ENCODE assay signal across 10 cellular contexts in the genomic region with DNA sequence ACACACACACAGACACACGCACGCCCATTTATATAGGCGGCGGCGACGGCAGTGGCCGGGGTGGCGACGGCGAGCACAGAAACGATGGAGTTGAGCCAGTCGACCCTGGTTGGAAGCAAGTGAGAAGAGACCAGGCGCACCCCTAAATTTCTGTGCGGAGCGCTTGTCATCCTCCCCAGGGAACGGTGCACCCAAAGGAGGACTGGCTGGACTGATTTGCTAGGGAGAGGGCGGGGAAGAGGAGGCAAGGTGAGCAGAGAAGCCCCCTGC. TPM values are rescaled to one million over a fixed set of nuclear protein-coding genes. Genes with fewer than 3 reads are reported as not detected.
DNase-seq lines count a peak whose midpoint lies in the region; TF ChIP-seq lines count a peak whose summit lies in the region.
"Had no signal": no experiment of that assay in that cellular context is flagged by ENCODE, and none has a peak within 500 bp of the region (broad histone marks: within the 10 kb centered on the region; RNA-seq: fewer than 3 reads in every experiment).

No MANE protein-coding gene starts in this region.

- no peaks in the 10 kb centered on the region for H3K36me3 ChIP-seq in mesenchymal stem cell (ENCODE audit: control insufficient read depth in 1 of 2, insufficient read depth in 2 of 2, low read depth in 1 of 2, low read length in 2 of 2)
- no peaks in the 10 kb centered on the region for H3K36me3 ChIP-seq in transverse colon

- H3K4me3 Mint-ChIP-seq in activated T-cell treated with anti-CD3 and anti-CD28 coated beads, Interleukin-2, amount 50 U/mL, for 24 hours: peak overlapping the region; percentile 6

- H3K36me3 Mint-ChIP-seq in activated T-cell treated with anti-CD3 and anti-CD28 coated beads, Interleukin-2, amount 50 U/mL, for 24 hours (ENCODE audit: low read depth): no peaks in the 10 kb centered on the region
- H3K36me3 Mint-ChIP-seq: CD4-positive, alpha-beta memory T cell had no signal

- no peaks in the 10 kb centered on the region for H3K79me1 ChIP-seq in mesenchymal stem cell (replicated peaks; ENCODE audit: low read length, poor library complexity, severe bottlenecking)

- H3K9ac ChIP-seq in mesenchymal stem cell (ENCODE audit: low read length): peak overlapping the region; percentile 85

- H3K23ac ChIP-seq in mesenchymal stem cell (ENCODE audit: low read length in 2 of 2): no peak overlapping the region

- H2BK12ac ChIP-seq in mesenchymal stem cell (ENCODE audit: low read length in 2 of 2): no peak overlapping the region

- H3K4me3 ChIP-seq in coronary artery (peak overlapping the region; percentile 79), mesenchymal stem cell (ENCODE audit: insufficient read depth in 1 of 2, low read depth in 1 of 2, low read length in 2 of 2) (peak overlapping the region; percentile 76 to 83), transverse colon (peak overlapping the region; percentile 40 to 71 (median 48))

- no peak overlapping the region for H4K91ac ChIP-seq in mesenchymal stem cell (ENCODE audit: low read length)

- intact Hi-C loops in transverse colon (cut with DNase I; ENCODE audit: low total_unique reads): loop anchor here (5.0 to 10.0 kb wide), 3 partner anchors 130 to 310 kb away; no protein-coding TSS in a partner anchor

- peaks cover 77% of the 10 kb centered on the region for H3K27me3 Mint-ChIP-seq in activated T-cell treated with anti-CD3 and anti-CD28 coated beads, Interleukin-2, amount 50 U/mL, for 24 hours

- TF ChIP-seq CTCF in coronary artery (IDR thresholded peaks at IDR 0.05): no peak
- TF ChIP-seq CTCF in transverse colon (IDR thresholded peaks at IDR 0.05): no peak

- H4K8ac ChIP-seq in mesenchymal stem cell (ENCODE audit: low read length): no peak overlapping the region

- H3K27me3 ChIP-seq in mesenchymal stem cell (ENCODE audit: control insufficient read depth in 1 of 2, insufficient read depth in 1 of 2, low read length in 2 of 2) (no peaks in the 10 kb centered on the region), transverse colon (no peaks in the 10 kb centered on the region)

- H3K9me3 ChIP-seq in mesenchymal stem cell (ENCODE audit: control insufficient read depth, low read length): no peaks in the 10 kb centered on the region
- no peaks in the 10 kb centered on the region for H3K9me3 ChIP-seq in transverse colon

- H3K4ac ChIP-seq in mesenchymal stem cell (ENCODE audit: low read depth in 1 of 2, low read length in 2 of 2): no peak overlapping the region

- H3K27ac ChIP-seq in coronary artery (peak overlapping the region; percentile 37 to 81), mesenchymal stem cell (ENCODE audit: low read length, poor library complexity, severe bottlenecking) (peak overlapping the region; percentile 54), transverse colon (peak overlapping the region; percentile 69 to 83 (median 78))

- no peak overlapping the region for H3K14ac ChIP-seq in mesenchymal stem cell (ENCODE audit: low read length in 2 of 2)

- H2AFZ ChIP-seq in mesenchymal stem cell (ENCODE audit: low read depth, low read length): no peak overlapping the region

- H3K4me1 Mint-ChIP-seq in activated T-cell treated with anti-CD3 and anti-CD28 coated beads, Interleukin-2, amount 50 U/mL, for 24 hours (ENCODE audit: low read depth): peaks cover 11% of the 10 kb centered on the region
- H3K4me1 Mint-ChIP-seq: CD4-positive, alpha-beta memory T cell had no signal

- DNase-seq in activated T-cell treated with anti-CD3 and anti-CD28 coated beads, Interleukin-2, amount 50 U/mL, for 24 hours: no peak
- no peak for DNase-seq in activated T-cell treated with anti-CD3 and anti-CD28 coated beads, Interleukin-2, amount 50 U/mL, for 48 hours
- DNase-seq in coronary artery (ENCODE audit: low spot score): no peak
- no peak for DNase-seq in mesenchymal stem cell
- DNase-seq in transverse colon: no peak
- no peak for DNase-seq in NCI-H128 (lab: John Stamatoyannopoulos, UW; ENCODE audit: unreplicated experiment)
- DNase-seq in stimulated activated naive CD4-positive, alpha-beta T cell treated with Interleukin-2 at 50 U/mL for 16 hours (lab: John Stamatoyannopoulos, UW): no peak
- no peak for DNase-seq in activated CD4-positive, alpha-beta T cell treated with anti-CD3 and anti-CD28 coated beads, Interleukin-2, amount 50 U/mL, for 48 hours
- DNase-seq: CD4-positive, alpha-beta memory T cell; stimulated activated CD4-positive, alpha-beta T cell treated with anti-CD3 and anti-CD28 coated beads, Interleukin-4, amount 100 ng/mL, for 4 hours had no signal

- in situ Hi-C loops in transverse colon (cut with MboI; ENCODE audit: low pct_ligation_motif_present in 1 of 4, low pct_unique_long_range_greater_than_20kb in 1 of 4, low sequenced_read_pairs in 3 of 4): no loop called here

- TF ChIP-seq EP300 in transverse colon (IDR thresholded peaks at IDR 0.05; ENCODE audit: low read depth): no peak

- no peak overlapping the region for H3K27ac Mint-ChIP-seq in activated T-cell treated with anti-CD3 and anti-CD28 coated beads, Interleukin-2, amount 50 U/mL, for 24 hours
- H3K27ac Mint-ChIP-seq: CD4-positive, alpha-beta memory T cell had no signal

- H3K18ac ChIP-seq in mesenchymal stem cell (ENCODE audit: low read depth in 1 of 2, low read length in 2 of 2): no peak overlapping the region

- H3K9me3 Mint-ChIP-seq in activated T-cell treated with anti-CD3 and anti-CD28 coated beads, Interleukin-2, amount 50 U/mL, for 24 hours: no peaks in the 10 kb centered on the region

- TF ChIP-seq POLR2A in transverse colon (IDR thresholded peaks at IDR 0.05): no peak

- no peak overlapping the region for H2AK5ac ChIP-seq in mesenchymal stem cell (ENCODE audit: low read length, severe bottlenecking)

- H2BK5ac ChIP-seq in mesenchymal stem cell (ENCODE audit: low read depth, low read length, poor library complexity, severe bottlenecking): peak overlapping the region; percentile 31

- peak overlapping the region; percentile 83 for H3K4me2 ChIP-seq in mesenchymal stem cell (ENCODE audit: low read length, poor library complexity, severe bottlenecking)

- WGBS in mesenchymal stem cell: 0% methylated on average over 4 of the region's 17 CpGs
- WGBS in transverse colon (ENCODE audit: low coverage in 1 of 2), 2 donors: 50% methylated on average over 17 of the region's 17 CpGs; no CpG with 5 or more reads in 1 of the 2 donors

- H3K4me1 ChIP-seq in mesenchymal stem cell (ENCODE audit: control insufficient read depth, insufficient read depth, low read depth, low read length) (peaks cover 4% of the 10 kb centered on the region), transverse colon (peaks cover 0 to 8% (median 3%) of the 10 kb centered on the region in 4 donors)

- no peak overlapping the region for H2BK120ac ChIP-seq in mesenchymal stem cell (ENCODE audit: low read depth, low read length)

- H2BK15ac ChIP-seq in mesenchymal stem cell (ENCODE audit: low read depth, poor library complexity, severe bottlenecking): no peak overlapping the region

RNA-seq across cellular contexts. Expression of a gene that starts 0.3 kb away (rescaled TPM):
- polyA plus RNA-seq in mesenchymal stem cell (2013, experiment 1 of 2): 0.03 TPM
- 0.03 TPM for polyA plus RNA-seq in mesenchymal stem cell (2013, experiment 2 of 2)
- total RNA-seq in transverse colon: 10 to 100 TPM in 1 of 4 donors, 1 to 10 TPM in 3; 1.2 to 10.7 (median 5.0) TPM
- polyA plus RNA-seq: CD4-positive, alpha-beta memory T cell had no signal
